Comparison of ENCODE assay signal across 1 cellular context in the genomic region with DNA sequence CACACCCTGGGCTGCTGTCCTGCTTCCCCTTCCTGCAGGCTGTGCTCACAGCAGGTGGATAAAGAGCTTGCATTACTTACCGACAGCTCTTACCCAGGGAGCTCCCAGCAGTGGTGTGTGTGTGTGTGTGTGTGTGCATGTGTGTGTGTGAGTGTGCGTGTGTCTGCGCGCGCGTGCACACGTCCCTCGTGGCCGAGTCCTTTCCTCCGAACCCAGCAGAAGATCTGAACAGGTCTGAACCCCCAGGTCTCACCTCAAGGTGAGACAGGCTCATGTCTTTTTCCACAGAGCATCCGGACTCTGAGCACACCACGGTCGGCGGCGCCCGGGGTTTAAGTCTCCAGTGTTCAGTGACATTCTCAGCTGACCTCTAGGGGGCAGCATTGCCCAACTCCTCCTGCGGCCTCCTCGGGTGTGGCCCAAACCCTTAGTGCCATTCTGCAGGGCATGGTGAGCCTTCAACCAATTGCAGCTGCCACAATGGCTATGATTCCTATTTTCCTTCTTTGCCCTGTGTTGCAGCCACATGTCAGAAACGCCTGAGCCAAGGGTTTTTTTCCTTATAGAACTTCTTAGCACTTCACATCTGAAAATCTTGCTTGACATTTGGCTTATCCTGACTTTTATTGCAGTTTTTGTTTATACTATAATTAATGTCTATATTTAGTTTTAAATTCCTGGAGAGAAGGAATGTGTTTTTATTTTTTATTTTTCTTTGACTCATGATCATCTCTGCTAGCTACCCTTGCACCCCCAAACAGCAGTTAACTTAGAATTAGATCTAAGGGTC.
TF ChIP-seq lines count a peak whose summit lies in the region.

No MANE protein-coding gene starts in this region.

TF ChIP-seq in H1, 55 proteins besides CTCF, POLR2A, EP300 and RAD21 (continued from another document):
- TF ChIP-seq EZH2 (IDR thresholded peaks at IDR 0.05; ENCODE audit: low read depth, low read length, severe bottlenecking) (no peak), CHD7 (IDR thresholded peaks at IDR 0.05; ENCODE audit: insufficient replicate concordance, low read length) (no peak), NRF1 (IDR thresholded peaks at IDR 0.05; ENCODE audit: low read depth, low read length) (no peak), TBP (IDR thresholded peaks at IDR 0.05; ENCODE audit: low read depth, low read length) (no peak), CBX5 (IDR thresholded peaks at IDR 0.05; ENCODE audit: low read depth, low read length) (no peak), HDAC6 (IDR thresholded peaks at IDR 0.05; ENCODE audit: low read depth, low read length) (no peak), SIN3A (conservative IDR thresholded peaks at IDR 0.05 in 1 of 2, IDR thresholded peaks at IDR 0.05 in 1 of 2; ENCODE audit: low read depth in 1 of 2, low read length in 2 of 2) (no peak), TAF7 (optimal IDR thresholded peaks at IDR 0.05; ENCODE audit: borderline replicate concordance, low read depth, low read length) (no peak)
